Comparison of ENCODE assay signal across 8 cellular contexts in the genomic region with DNA sequence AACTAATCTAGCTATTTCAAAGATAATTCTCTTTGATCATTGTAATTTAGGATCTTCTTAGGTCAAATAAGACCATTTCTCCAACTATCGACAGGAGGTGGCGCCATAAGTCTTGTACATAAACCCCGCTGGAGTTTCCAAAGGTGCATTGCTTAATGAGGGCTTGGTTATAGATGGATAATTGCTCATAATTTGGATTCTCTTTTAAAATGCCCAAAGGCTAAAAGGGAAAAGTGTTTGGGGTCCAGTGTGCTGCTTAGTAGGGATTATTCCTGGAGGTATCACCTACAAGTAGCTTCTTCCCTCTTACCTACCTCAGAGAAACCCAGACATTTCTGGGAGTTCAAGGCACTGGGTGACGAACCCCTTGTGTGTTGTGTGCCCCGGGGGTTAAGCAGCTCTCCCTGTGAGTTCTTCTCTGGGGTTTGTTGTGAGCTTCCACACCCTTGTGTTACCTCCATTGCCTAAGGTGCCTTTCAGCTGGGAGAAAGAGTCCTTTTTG.
DNase-seq lines count a peak whose midpoint lies in the region; ATAC-seq and TF ChIP-seq lines count a peak whose summit lies in the region.

No MANE protein-coding gene starts in this region.

- POLR2A ChIA-PET in CD8-positive, alpha-beta T cell (lab: Charles Lee) = interaction anchor here (0.8 to 2.2 kb wide), 9 partner anchors 13 to 717 kb away, joined by 3 to 11 read pairs (median 4); partner anchors contain the start of genes PAXIP1 and RBM33

- H3K36me3 ChIP-seq in CD8-positive, alpha-beta T cell (ENCODE audit: insufficient read depth, low read length) = no peaks in the 10 kb centered on the region
- no peaks in the 10 kb centered on the region for H3K36me3 ChIP-seq in endodermal cell (ENCODE audit: control insufficient read depth, insufficient read depth, low read length)

- H3K27me3 ChIP-seq in CD8-positive, alpha-beta T cell (ENCODE audit: insufficient read depth, low read length) = no peaks in the 10 kb centered on the region
- no peaks in the 10 kb centered on the region for H3K27me3 ChIP-seq in endodermal cell (ENCODE audit: control insufficient read depth, insufficient read depth, low read length, poor library complexity, severe bottlenecking)

- H3K36me3 Mint-ChIP-seq in CD8-positive, alpha-beta T cell = peaks cover 24% of the 10 kb centered on the region
- peaks cover 4% of the 10 kb centered on the region for H3K36me3 Mint-ChIP-seq in activated CD8-positive, alpha-beta memory T cell treated with anti-CD3 and anti-CD28 coated beads, Interleukin-2, amount 10 ng/mL, durations not matched to agents 7 days and 5 days
- H3K36me3 Mint-ChIP-seq in endodermal cell (ENCODE audit: low read depth) = no peaks in the 10 kb centered on the region

- intact Hi-C loops in CD8-positive, alpha-beta T cell (cut with DNase I, micrococcal nuclease) = loop anchor here (1.0 to 5.0 kb wide), 17 partner anchors 14 to 1545 kb away; partner anchors contain the start of genes RBM33 (in 2 of the 2), INSIG1 (in 1 of the 2) and PAXIP1 (in 1 of the 2)

- peak overlapping the region; percentile 74 for H3K4me3 ChIP-seq in CD8-positive, alpha-beta T cell (ENCODE audit: low read depth, low read length)
- H3K4me3 ChIP-seq in endodermal cell (ENCODE audit: low read length) = no peak overlapping the region

- TF ChIP-seq CTCF in CD8-positive, alpha-beta T cell (IDR thresholded peaks at IDR 0.05) = peak; percentile 79
- TF ChIP-seq CTCF in endodermal cell (conservative IDR thresholded peaks at IDR 0.05) = peak; percentile 83

- peak overlapping the region; percentile 95 for H3K4me3 Mint-ChIP-seq in CD8-positive, alpha-beta T cell
- H3K4me3 Mint-ChIP-seq in activated CD8-positive, alpha-beta memory T cell treated with anti-CD3 and anti-CD28 coated beads, Interleukin-2, amount 10 ng/mL, durations not matched to agents 7 days and 5 days = peak overlapping the region; percentile 94
- H3K4me3 Mint-ChIP-seq in endodermal cell = no peak overlapping the region

- peak; percentile 57 for ATAC-seq in CD8-positive, alpha-beta T cell
- ATAC-seq in GM19467 (IDR thresholded peaks at IDR 0.05; ENCODE audit: unreplicated experiment) = peak; percentile 41
- ATAC-seq in activated CD8-positive, alpha-beta memory T cell treated with anti-CD3 and anti-CD28 coated beads, Interleukin-2, amount 10 ng/mL, durations not matched to agents 7 days and 5 days = peak; percentile 62

- peaks cover 15% of the 10 kb centered on the region for H3K4me1 ChIP-seq in CD8-positive, alpha-beta T cell (ENCODE audit: insufficient read depth, low read length)
- no peaks in the 10 kb centered on the region for H3K4me1 ChIP-seq in endodermal cell (ENCODE audit: control insufficient read depth, insufficient read depth, low read length)

- no peaks in the 10 kb centered on the region for H3K27me3 Mint-ChIP-seq in CD8-positive, alpha-beta T cell (ENCODE audit: low read depth)
- peaks cover 19% of the 10 kb centered on the region for H3K27me3 Mint-ChIP-seq in activated CD8-positive, alpha-beta memory T cell treated with anti-CD3 and anti-CD28 coated beads, Interleukin-2, amount 10 ng/mL, durations not matched to agents 7 days and 5 days
- no peaks in the 10 kb centered on the region for H3K27me3 Mint-ChIP-seq in endodermal cell (ENCODE audit: insufficient read depth)

- peak; percentile 53 to 82 (median 74) for DNase-seq in CD8-positive, alpha-beta T cell
- peak; percentile 53 for DNase-seq in HS-5 (ENCODE audit: low read depth)
- peak; percentile 53 for DNase-seq in NOMO-1 treated with DMSO at 0.1 percent for 48 hours (lab: John Stamatoyannopoulos, UW; ENCODE audit: unreplicated experiment)
- DNase-seq in activated CD8-positive, alpha-beta memory T cell treated with anti-CD3 and anti-CD28 coated beads, Interleukin-2, amount 10 ng/mL, durations not matched to agents 7 days and 5 days = peak; percentile 89
- DNase-seq in endodermal cell = peak; percentile 86
- DNase-seq in mucosa of gallbladder (ENCODE audit: low spot score) = peak; percentile 87
- peak; percentile 83 for DNase-seq in stimulated activated CD8-positive, alpha-beta memory T cell treated with anti-CD3 and anti-CD28 coated beads, Interleukin-4, amount 100 ng/mL, for 48 hours

- peak overlapping the region; percentile 99 for H3K27ac Mint-ChIP-seq in CD8-positive, alpha-beta T cell
- H3K27ac Mint-ChIP-seq in activated CD8-positive, alpha-beta memory T cell treated with anti-CD3 and anti-CD28 coated beads, Interleukin-2, amount 10 ng/mL, durations not matched to agents 7 days and 5 days = peak overlapping the region; percentile 86
- peak overlapping the region; percentile 9 for H3K27ac Mint-ChIP-seq in endodermal cell

- CTCF ChIA-PET in CD8-positive, alpha-beta T cell (lab: Charles Lee) = interaction anchor here (0.6 to 4.0 kb wide), 42 partner anchors 9 to 808 kb away, joined by 3 to 48 read pairs (median 4); partner anchors contain the start of gene INSIG1
- CTCF ChIA-PET in activated CD8-positive, alpha-beta memory T cell treated with anti-CD3 and anti-CD28 coated beads, Interleukin-2, amount 10 ng/mL, durations not matched to agents 7 days and 5 days (lab: Charles Lee) = interaction anchor here (0.7 to 3.3 kb wide), 51 partner anchors 10 to 671 kb away, joined by 3 to 43 read pairs (median 5); partner anchors contain the start of genes HTR5A, INSIG1 and PAXIP1

- H3K9me3 Mint-ChIP-seq in CD8-positive, alpha-beta T cell = no peaks in the 10 kb centered on the region
- H3K9me3 Mint-ChIP-seq in activated CD8-positive, alpha-beta memory T cell treated with anti-CD3 and anti-CD28 coated beads, Interleukin-2, amount 10 ng/mL, durations not matched to agents 7 days and 5 days (ENCODE audit: low read depth) = no peaks in the 10 kb centered on the region
- peaks cover 19% of the 10 kb centered on the region for H3K9me3 Mint-ChIP-seq in endodermal cell

- H3K4me1 Mint-ChIP-seq in CD8-positive, alpha-beta T cell (ENCODE audit: low read depth) = peaks cover 35% of the 10 kb centered on the region
- H3K4me1 Mint-ChIP-seq in activated CD8-positive, alpha-beta memory T cell treated with anti-CD3 and anti-CD28 coated beads, Interleukin-2, amount 10 ng/mL, durations not matched to agents 7 days and 5 days = peaks cover 12% of the 10 kb centered on the region
- H3K4me1 Mint-ChIP-seq in endodermal cell = peaks cover 10% of the 10 kb centered on the region

- peak overlapping the region; percentile 84 for H3K27ac ChIP-seq in CD8-positive, alpha-beta T cell (ENCODE audit: low read depth, low read length)
- no peak overlapping the region for H3K27ac ChIP-seq in endodermal cell (ENCODE audit: low read depth, low read length)

- H3K9ac ChIP-seq in endodermal cell (ENCODE audit: extremely low read depth, low read length, poor library complexity, severe bottlenecking) = no peak overlapping the region

- 25 to 37% methylated on average over 2 to 5 of the region's 5 CpGs for WGBS in endodermal cell (ENCODE audit: insufficient coverage in 1 of 2, insufficient read length in 1 of 2), 2 experiments

- no peaks in the 10 kb centered on the region for H3K9me3 ChIP-seq in CD8-positive, alpha-beta T cell (ENCODE audit: low read length)
- H3K9me3 ChIP-seq in endodermal cell (ENCODE audit: control insufficient read depth, low read length) = peaks cover 3% of the 10 kb centered on the region

Comparison
In these comparisons a context has a peak if more than half of its experiments do, and no peak if none do; other contexts are left out.
1. H3K27ac Mint-ChIP-seq: peak in every context shown above with its lines; median percentile 99 in CD8-positive, alpha-beta T cell; 86 in activated CD8-positive, alpha-beta memory T cell treated with anti-CD3 and anti-CD28 coated beads, Interleukin-2, amount 10 ng/mL, durations not matched to agents 7 days and 5 days; 9 in endodermal cell.